Comparison of ENCODE assay signal across 9 cellular contexts in genomic region chr4:2259036-2259540, GRCh38. TPM values are rescaled to one million over a fixed set of nuclear protein-coding genes. Genes with fewer than 3 reads are reported as not detected.
DNase-seq lines count a peak whose midpoint lies in the region; ATAC-seq and TF ChIP-seq lines count a peak whose summit lies in the region.
"Had no signal": no experiment of that assay in that cellular context is flagged by ENCODE, and none has a peak within 500 bp of the region (broad histone marks: within the 10 kb centered on the region; RNA-seq: fewer than 3 reads in every experiment).

No MANE protein-coding gene starts in this region.

- WGBS in heart right ventricle, 2 donors: 54 to 67% methylated on average over 13 of the region's 13 CpGs
- 45 to 75% (median 49%) methylated on average over 11 to 13 of the region's 13 CpGs for WGBS in psoas muscle, 3 donors
- WGBS in smooth muscle cell (ENCODE audit: low lambda C conversion rate): 91% methylated on average over 13 of the region's 13 CpGs
- 73 to 78% methylated on average over 13 of the region's 13 CpGs for WGBS in GM23248 (ENCODE audit: low coverage in 1 of 2, low lambda C conversion rate in 2 of 2, missing lambda C conversion rate in 2 of 2), 2 experiments

- peaks cover 54% of the 10 kb centered on the region for H3K79me2 ChIP-seq in smooth muscle cell (ENCODE audit: low read depth)
- peaks cover 67% of the 10 kb centered on the region for H3K79me2 ChIP-seq in GM23248 (ENCODE audit: insufficient read depth)

- H3K9ac ChIP-seq in smooth muscle cell (ENCODE audit: low read depth) (no peak overlapping the region), GM23248 (no peak overlapping the region)

- peak overlapping the region in 7 of 10 donors; percentile 88 to 99 (median 96) for H3K4me3 ChIP-seq in heart right ventricle
- peak overlapping the region; percentile 99 for H3K4me3 ChIP-seq in psoas muscle
- H3K4me3 ChIP-seq in smooth muscle cell: no peak overlapping the region
- H3K4me3 ChIP-seq in GM23248: no peak overlapping the region

- no peak overlapping the region for H2AFZ ChIP-seq in smooth muscle cell (ENCODE audit: low read depth)
- H2AFZ ChIP-seq in GM23248: no peak overlapping the region

- H3K4me2 ChIP-seq in smooth muscle cell: no peak overlapping the region
- no peak overlapping the region for H3K4me2 ChIP-seq in GM23248 (ENCODE audit: unreplicated experiment)

- intact Hi-C loops in CD14-positive monocyte (cut with micrococcal nuclease) (no loop called here), heart right ventricle (cut with DNase I) (loop anchor here in 2 of 10 donors (5.0 kb wide), 2 partner anchors 158 to 208 kb away; partner anchors contain the start of genes CFAP99 (in 1 of the 2), RNF4 (in 1 of the 2) and ZFYVE28 (in 1 of the 2)), psoas muscle (cut with DNase I) (no loop called here)
- intact Hi-C loops in activated T-helper 2 cell treated with anti-CD3 and anti-CD28 coated beads, Interferon-gamma antibody, Interleukin-2, Interleukin-4, amounts not matched to agents 10 μg/mL and 5 μg/mL and 100 μg/mL, durations not matched to agents 14 hours and 24 hours and 36 hours (cut with micrococcal nuclease): no loop called here

- peaks cover 18% of the 10 kb centered on the region for H3K4me1 Mint-ChIP-seq in CD14-positive monocyte
- H3K4me1 Mint-ChIP-seq in activated T-helper 2 cell treated with anti-CD3 and anti-CD28 coated beads, Interferon-gamma antibody, Interleukin-2, Interleukin-4, amounts not matched to agents 10 μg/mL and 5 μg/mL and 100 μg/mL, durations not matched to agents 14 hours and 24 hours and 36 hours (ENCODE audit: low read depth): no peaks in the 10 kb centered on the region

- H3K27ac Mint-ChIP-seq in CD14-positive monocyte: no peak overlapping the region
- no peak overlapping the region for H3K27ac Mint-ChIP-seq in activated T-helper 2 cell treated with anti-CD3 and anti-CD28 coated beads, Interferon-gamma antibody, Interleukin-2, Interleukin-4, amounts not matched to agents 10 μg/mL and 5 μg/mL and 100 μg/mL, durations not matched to agents 14 hours and 24 hours and 36 hours
- H3K27ac Mint-ChIP-seq in activated naive CD4-positive, alpha-beta T cell treated with anti-CD3 and anti-CD28 coated beads, Interleukin-2, amount 50 U/mL, for 72 hours: no peak overlapping the region

- H3K9me3 Mint-ChIP-seq in CD14-positive monocyte: no peaks in the 10 kb centered on the region
- H3K9me3 Mint-ChIP-seq in activated T-helper 2 cell treated with anti-CD3 and anti-CD28 coated beads, Interferon-gamma antibody, Interleukin-2, Interleukin-4, amounts not matched to agents 10 μg/mL and 5 μg/mL and 100 μg/mL, durations not matched to agents 14 hours and 24 hours and 36 hours: no peaks in the 10 kb centered on the region
- no peaks in the 10 kb centered on the region for H3K9me3 Mint-ChIP-seq in activated naive CD4-positive, alpha-beta T cell treated with anti-CD3 and anti-CD28 coated beads, Interleukin-2, amount 50 U/mL, for 72 hours

- H3K27me3 ChIP-seq in heart right ventricle (no peaks in the 10 kb centered on the region), psoas muscle (ENCODE audit: insufficient read depth in 3 of 3, low read length in 2 of 3) (no peaks in the 10 kb centered on the region), smooth muscle cell (ENCODE audit: low read depth) (no peaks in the 10 kb centered on the region), GM23248 (replicated peaks; ENCODE audit: insufficient read depth) (no peaks in the 10 kb centered on the region)

- H3F3A ChIP-seq in smooth muscle cell (ENCODE audit: low read depth) (no peaks in the 10 kb centered on the region), GM23248 (ENCODE audit: insufficient read depth) (no peaks in the 10 kb centered on the region)

- H3K36me3 ChIP-seq in heart right ventricle: peaks cover 0 to 44% (median 0%) of the 10 kb centered on the region in 9 donors
- H3K36me3 ChIP-seq in psoas muscle (ENCODE audit: insufficient read depth in 1 of 2, low read depth in 1 of 2): peaks cover 0 to 38% of the 10 kb centered on the region in 2 donors
- H3K36me3 ChIP-seq in smooth muscle cell (ENCODE audit: low read depth): no peaks in the 10 kb centered on the region
- peaks cover 4% of the 10 kb centered on the region; the same call in 1 of the 2 replicates for H3K36me3 ChIP-seq in GM23248 (ENCODE audit: low read depth)

- H3K9me3 ChIP-seq in heart right ventricle (no peaks in the 10 kb centered on the region), psoas muscle (no peaks in the 10 kb centered on the region), smooth muscle cell (replicated peaks; ENCODE audit: low read depth) (no peaks in the 10 kb centered on the region), GM23248 (ENCODE audit: low read depth) (no peaks in the 10 kb centered on the region)
- H3K9me3 ChIP-seq: Caco-2 had no signal

- H4K20me1 ChIP-seq in smooth muscle cell (ENCODE audit: low read depth) (peaks cover 71% of the 10 kb centered on the region), GM23248 (ENCODE audit: insufficient read depth) (no peaks in the 10 kb centered on the region; the same call in 1 of the 2 replicates)

- H3K27ac ChIP-seq in heart right ventricle: peak overlapping the region; percentile 14 to 94 (median 91)
- peak overlapping the region; percentile 94 for H3K27ac ChIP-seq in psoas muscle
- no peak overlapping the region for H3K27ac ChIP-seq in smooth muscle cell (ENCODE audit: low read depth)
- H3K27ac ChIP-seq in GM23248: no peak overlapping the region

- TF ChIP-seq CTCF in CD14-positive monocyte (IDR thresholded peaks at IDR 0.05) (no peak), heart right ventricle (IDR thresholded peaks at IDR 0.05) (no peak), psoas muscle (IDR thresholded peaks at IDR 0.05) (no peak), smooth muscle cell (IDR thresholded peaks at IDR 0.05; ENCODE audit: borderline replicate concordance, insufficient read depth, poor library complexity, severe bottlenecking) (no peak)

- no peak for ATAC-seq in heart right ventricle
- no peak for ATAC-seq in psoas muscle
- ATAC-seq in GM18511 (IDR thresholded peaks at IDR 0.05; ENCODE audit: unreplicated experiment): no peak
- ATAC-seq in activated naive CD4-positive, alpha-beta T cell treated with anti-CD3 and anti-CD28 coated beads, Interleukin-2, amount 50 U/mL, for 72 hours: no peak

- H3K27me3 Mint-ChIP-seq in CD14-positive monocyte (ENCODE audit: low read depth in 3 of 3): peaks cover 0 to 4% (median 3%) of the 10 kb centered on the region in 3 donors
- H3K27me3 Mint-ChIP-seq in activated T-helper 2 cell treated with anti-CD3 and anti-CD28 coated beads, Interferon-gamma antibody, Interleukin-2, Interleukin-4, amounts not matched to agents 10 μg/mL and 5 μg/mL and 100 μg/mL, durations not matched to agents 14 hours and 24 hours and 36 hours (ENCODE audit: low read depth): no peaks in the 10 kb centered on the region

- no peaks in the 10 kb centered on the region for H3K9me2 ChIP-seq in GM23248 (ENCODE audit: insufficient read depth)

- H3K4me1 ChIP-seq in heart right ventricle (peaks cover 56 to 83% (median 73%) of the 10 kb centered on the region in 9 donors), psoas muscle (peaks cover 60% of the 10 kb centered on the region), smooth muscle cell (ENCODE audit: low read depth) (peaks cover 20% of the 10 kb centered on the region), GM23248 (ENCODE audit: insufficient read depth) (0 out of 2 replicates have a peak, but pooled peaks cover 8% of the 10 kb centered on the region)

- DNase-seq in CD14-positive monocyte (ENCODE audit: low spot score): peak; percentile 41
- no peak for DNase-seq in activated T-helper 2 cell treated with anti-CD3 and anti-CD28 coated beads, Interferon-gamma antibody, Interleukin-2, Interleukin-4, amounts not matched to agents 10 μg/mL and 5 μg/mL and 100 μg/mL, durations not matched to agents 14 hours and 24 hours and 36 hours (ENCODE audit: low spot score)
- no peak for DNase-seq in heart right ventricle
- peak; percentile 15 to 54 for DNase-seq in psoas muscle
- no peak for DNase-seq in smooth muscle cell (lab: John Stamatoyannopoulos, UW; ENCODE audit: unreplicated experiment)
- no peak for DNase-seq in GM23248
- DNase-seq in activated naive CD4-positive, alpha-beta T cell treated with anti-CD3 and anti-CD28 coated beads, Interleukin-2, amount 50 U/mL, for 72 hours (ENCODE audit: low spot score in 2 of 2): no peak

- H3K36me3 Mint-ChIP-seq in CD14-positive monocyte: peaks cover 19 to 28% of the 10 kb centered on the region in 2 donors
- H3K36me3 Mint-ChIP-seq in activated T-helper 2 cell treated with anti-CD3 and anti-CD28 coated beads, Interferon-gamma antibody, Interleukin-2, Interleukin-4, amounts not matched to agents 10 μg/mL and 5 μg/mL and 100 μg/mL, durations not matched to agents 14 hours and 24 hours and 36 hours (ENCODE audit: low read depth): no peaks in the 10 kb centered on the region
- H3K36me3 Mint-ChIP-seq in activated naive CD4-positive, alpha-beta T cell treated with anti-CD3 and anti-CD28 coated beads, Interleukin-2, amount 50 U/mL, for 72 hours: no peaks in the 10 kb centered on the region

- H3K4me3 Mint-ChIP-seq in CD14-positive monocyte: no peak overlapping the region
- H3K4me3 Mint-ChIP-seq in activated T-helper 2 cell treated with anti-CD3 and anti-CD28 coated beads, Interferon-gamma antibody, Interleukin-2, Interleukin-4, amounts not matched to agents 10 μg/mL and 5 μg/mL and 100 μg/mL, durations not matched to agents 14 hours and 24 hours and 36 hours (ENCODE audit: low read depth): peak overlapping the region; percentile 21

- in situ Hi-C loops in GM23248 (cut with MboI): no loop called here

RNA-seq across cellular contexts. Expression of gene MXD4, which starts 2.8 kb away (rescaled TPM):
- 10 to 100 TPM; 24.5 to 35.9 TPM for polyA plus RNA-seq in CD14-positive monocyte
- 7.9 and 8.9 TPM in 2 replicates for total RNA-seq in activated T-helper 2 cell treated with anti-CD3 and anti-CD28 coated beads, Interferon-gamma antibody, Interleukin-2, Interleukin-4, amounts not matched to agents 10 μg/mL and 5 μg/mL and 100 μg/mL, durations not matched to agents 14 hours and 24 hours and 36 hours
- total RNA-seq in heart right ventricle: 10 to 100 TPM; 19.1 to 44.2 (median 27.9) TPM
- 10 to 100 TPM; 29.6 to 82.2 TPM for polyA plus RNA-seq in heart right ventricle
- 10 to 100 TPM; 18.8 to 36.7 (median 35.3) TPM for total RNA-seq in psoas muscle
- 10 to 100 TPM; 15.4 to 29.9 (median 23.3) TPM for polyA plus RNA-seq in psoas muscle
- 26.8 and 28.2 TPM in 2 replicates for total RNA-seq in smooth muscle cell
- 81.8 and 87.6 TPM in 2 replicates for polyA plus RNA-seq in smooth muscle cell
- 70.1 and 70.5 TPM in 2 replicates for total RNA-seq in GM23248 (2014; rRNA removed; shearing (Covaris generic))
- polyA plus RNA-seq in GM23248 (2016; fragmentation: Nextera tagmentation; extraction: Ambion mirVana): 30.9 and 50.6 TPM in 2 replicates
- 10 to 100 TPM in 1 of 2 donors, 1 to 10 TPM in 1; 5.1 to 10.6 TPM for total RNA-seq in activated naive CD4-positive, alpha-beta T cell treated with anti-CD3 and anti-CD28 coated beads, Interleukin-2, amount 50 U/mL, for 72 hours

RNA-seq across cellular contexts. Expression of gene HAUS3, which starts 17.2 kb away (rescaled TPM):
- polyA plus RNA-seq in CD14-positive monocyte (1 to 10 TPM; 4.4 to 5.0 TPM), heart right ventricle (10 to 100 TPM in 1 of 2 donors, 1 to 10 TPM in 1; 3.5 to 10.5 TPM), psoas muscle (10 to 100 TPM in 1 of 3 donors, 1 to 10 TPM in 2; 5.3 to 16.1 (median 5.8) TPM), smooth muscle cell (8.7 and 13.4 TPM in 2 replicates), GM23248 (2016; fragmentation: Nextera tagmentation; extraction: Ambion mirVana) (11.6 and 13.8 TPM in 2 replicates)
- total RNA-seq in activated T-helper 2 cell treated with anti-CD3 and anti-CD28 coated beads, Interferon-gamma antibody, Interleukin-2, Interleukin-4, amounts not matched to agents 10 μg/mL and 5 μg/mL and 100 μg/mL, durations not matched to agents 14 hours and 24 hours and 36 hours: 17.1 and 18.6 TPM in 2 replicates
- total RNA-seq in heart right ventricle (1 to 10 TPM; 4.0 to 7.3 (median 6.5) TPM), psoas muscle (1 to 10 TPM; 4.2 to 7.4 (median 5.1) TPM), smooth muscle cell (15.1 and 16.2 TPM in 2 replicates)
- total RNA-seq in GM23248 (2014; rRNA removed; shearing (Covaris generic)): 10.2 and 14.9 TPM in 2 replicates
- total RNA-seq in activated naive CD4-positive, alpha-beta T cell treated with anti-CD3 and anti-CD28 coated beads, Interleukin-2, amount 50 U/mL, for 72 hours: 10 to 100 TPM; 22.1 to 24.9 TPM

RNA-seq across cellular contexts. Expression of gene POLN, which starts 17.2 kb away (rescaled TPM):
- polyA plus RNA-seq in CD14-positive monocyte (under 1 TPM; 0.08 to 0.33 TPM), heart right ventricle (1 to 10 TPM in 1 of 2 donors, under 1 TPM in 1; 0.97 to 2.4 TPM), psoas muscle (under 1 TPM; 0.44 to 0.95 (median 0.80) TPM), smooth muscle cell (0.35 and 2.0 TPM in 2 replicates), GM23248 (2016; fragmentation: Nextera tagmentation; extraction: Ambion mirVana) (0.91 and 1.6 TPM in 2 replicates)
- 1.3 and 1.4 TPM in 2 replicates for total RNA-seq in activated T-helper 2 cell treated with anti-CD3 and anti-CD28 coated beads, Interferon-gamma antibody, Interleukin-2, Interleukin-4, amounts not matched to agents 10 μg/mL and 5 μg/mL and 100 μg/mL, durations not matched to agents 14 hours and 24 hours and 36 hours
- total RNA-seq in heart right ventricle (1 to 10 TPM; 1.3 to 3.1 (median 2.1) TPM), psoas muscle (1 to 10 TPM in 3 of 4 donors, under 1 TPM in 1; 0.84 to 3.0 (median 1.8) TPM), smooth muscle cell (0.63 and 3.0 TPM in 2 replicates)
- 1.8 and 3.9 TPM in 2 replicates for total RNA-seq in GM23248 (2014; rRNA removed; shearing (Covaris generic))
- total RNA-seq in activated naive CD4-positive, alpha-beta T cell treated with anti-CD3 and anti-CD28 coated beads, Interleukin-2, amount 50 U/mL, for 72 hours: 1 to 10 TPM; 1.8 to 7.3 TPM

Comparison
In these comparisons a context has a peak if more than half of its experiments do, and no peak if none do; other contexts are left out.
1. DNase-seq: peak in CD14-positive monocyte (single experiment) and psoas muscle (2 of 2); none in activated T-helper 2 cell treated with anti-CD3 and anti-CD28 coated beads, Interferon-gamma antibody, Interleukin-2, Interleukin-4, amounts not matched to agents 10 μg/mL and 5 μg/mL and 100 μg/mL, durations not matched to agents 14 hours and 24 hours and 36 hours (single experiment), heart right ventricle (0 of 2), smooth muscle cell (single experiment), GM23248 (single experiment) and activated naive CD4-positive, alpha-beta T cell treated with anti-CD3 and anti-CD28 coated beads, Interleukin-2, amount 50 U/mL, for 72 hours (0 of 2).
2. H3K27ac ChIP-seq: peak in heart right ventricle (10 of 10) and psoas muscle (single experiment); none in smooth muscle cell (single experiment) and GM23248 (single experiment).
3. H3K4me3 ChIP-seq: peak in heart right ventricle (7 of 10) and psoas muscle (single experiment); none in smooth muscle cell (single experiment) and GM23248 (single experiment).